ENCODE assay signal across 16 cellular contexts in genomic region chr14:89388853-89389252, GRCh38. TPM values are rescaled to one million over a fixed set of nuclear protein-coding genes. Genes with fewer than 3 reads are reported as not detected.
A peak's percentile ranks its signal among the peaks of the same experiment; 100 is the strongest.
DNase-seq lines count a peak whose midpoint lies in the region; ATAC-seq and TF ChIP-seq lines count a peak whose summit lies in the region.
"Had no signal": no experiment of that assay in that cellular context is flagged by ENCODE, and none has a peak within 500 bp of the region (broad histone marks: within the 10 kb centered on the region; RNA-seq: fewer than 3 reads in every experiment).

No MANE protein-coding gene starts in this region.

- peak overlapping the region; percentile 24 for H3K27ac Mint-ChIP-seq in activated naive CD4-positive, alpha-beta T cell treated with anti-CD3 and anti-CD28 coated beads, Interleukin-2, amount 50 U/mL, for 24 hours
- H3K27ac Mint-ChIP-seq: activated CD4-positive, alpha-beta T cell treated with anti-CD3 and anti-CD28 coated beads, Interleukin-2, amount 10 ng/mL, durations not matched to agents 7 days and 5 days; progenitor cell of endocrine pancreas had no signal

- 89% methylated on average over 5 of the region's 5 CpGs for WGBS in thymus
- whole genome bisulfite sequencing in thyroid gland, 2 donors: 73 to 77% methylated on average over 5 of the region's 5 CpGs

- H3K4me3 ChIP-seq in astrocyte of the cerebellum (ENCODE audit: low read depth, low read length) (no peak overlapping the region), iPS-20b (ENCODE audit: low read length) (no peak overlapping the region), thymus (ENCODE audit: low read length) (no peak overlapping the region), thyroid gland (replicated peaks in 1 of 3) (no peak overlapping the region)

- TF ChIP-seq POLR2A in thyroid gland (IDR thresholded peaks at IDR 0.05): no peak

- no peaks in the 10 kb centered on the region for H3K27me3 Mint-ChIP-seq in activated naive CD4-positive, alpha-beta T cell treated with anti-CD3 and anti-CD28 coated beads, Interleukin-2, amount 50 U/mL, for 24 hours
- H3K27me3 Mint-ChIP-seq: activated CD4-positive, alpha-beta T cell treated with anti-CD3 and anti-CD28 coated beads, Interleukin-2, amount 10 ng/mL, durations not matched to agents 7 days and 5 days had no signal

- H3K9ac ChIP-seq in iPS-20b (ENCODE audit: low read depth, low read length): peak overlapping the region; percentile 34; the same call in 1 of the 2 replicates

- TF ChIP-seq CTCF in astrocyte of the cerebellum (IDR thresholded peaks at IDR 0.05; ENCODE audit: low read depth, low read length, missing control alignments) (peak; percentile 33), thyroid gland (IDR thresholded peaks at IDR 0.05) (no peak)

- no peak overlapping the region for H3K4me3 Mint-ChIP-seq in activated naive CD4-positive, alpha-beta T cell treated with anti-CD3 and anti-CD28 coated beads, Interleukin-2, amount 50 U/mL, for 24 hours
- H3K4me3 Mint-ChIP-seq: activated CD4-positive, alpha-beta T cell treated with anti-CD3 and anti-CD28 coated beads, Interleukin-2, amount 10 ng/mL, durations not matched to agents 7 days and 5 days had no signal

- peaks cover 1% of the 10 kb centered on the region for H3K36me3 Mint-ChIP-seq in activated naive CD4-positive, alpha-beta T cell treated with anti-CD3 and anti-CD28 coated beads, Interleukin-2, amount 50 U/mL, for 24 hours

- no peaks in the 10 kb centered on the region for H3K9me3 Mint-ChIP-seq in activated naive CD4-positive, alpha-beta T cell treated with anti-CD3 and anti-CD28 coated beads, Interleukin-2, amount 50 U/mL, for 24 hours
- H3K9me3 Mint-ChIP-seq: activated CD4-positive, alpha-beta T cell treated with anti-CD3 and anti-CD28 coated beads, Interleukin-2, amount 10 ng/mL, durations not matched to agents 7 days and 5 days had no signal

- intact Hi-C loops in thyroid gland (cut with DNase I): no loop called here

- no peaks in the 10 kb centered on the region for H3K27me3 ChIP-seq in iPS-20b (ENCODE audit: insufficient read depth, low read length)
- H3K27me3 ChIP-seq in thymus (ENCODE audit: control insufficient read depth, insufficient read depth): no peaks in the 10 kb centered on the region
- no peaks in the 10 kb centered on the region for H3K27me3 ChIP-seq in thyroid gland

- H3K36me3 ChIP-seq in iPS-20b (ENCODE audit: insufficient read depth, low read depth, low read length) (peaks cover 13% of the 10 kb centered on the region), thymus (ENCODE audit: control insufficient read depth, insufficient read depth) (peaks cover 11% of the 10 kb centered on the region), thyroid gland (no peaks in the 10 kb centered on the region)

- H3K27ac ChIP-seq in iPS-20b (ENCODE audit: low read length): no peak overlapping the region
- H3K27ac ChIP-seq in thymus (ENCODE audit: low read depth): peak overlapping the region; percentile 31
- no peak overlapping the region for H3K27ac ChIP-seq in thyroid gland

- no peaks in the 10 kb centered on the region for H3K9me3 ChIP-seq in iPS-20b (ENCODE audit: insufficient read depth, low read depth, low read length)
- H3K9me3 ChIP-seq in thymus (ENCODE audit: control insufficient read depth): no peaks in the 10 kb centered on the region
- no peaks in the 10 kb centered on the region for H3K9me3 ChIP-seq in thyroid gland

- H3K4me1 ChIP-seq in iPS-20b (ENCODE audit: insufficient read depth, low read length): peaks cover 21% of the 10 kb centered on the region
- H3K4me1 ChIP-seq in thymus (ENCODE audit: control insufficient read depth, insufficient read depth, low read length): peaks cover 28% of the 10 kb centered on the region
- peaks cover 0 to 10% of the 10 kb centered on the region in 2 donors for H3K4me1 ChIP-seq in thyroid gland

- no peak for ATAC-seq in HG03280 (IDR thresholded peaks at IDR 0.05; ENCODE audit: unreplicated experiment)

- in situ Hi-C loops in astrocyte of the cerebellum (cut with HindIII; ENCODE audit: low sequenced_read_pairs): no loop called here

- peaks cover 69% of the 10 kb centered on the region for H3K4me1 Mint-ChIP-seq in activated naive CD4-positive, alpha-beta T cell treated with anti-CD3 and anti-CD28 coated beads, Interleukin-2, amount 50 U/mL, for 24 hours

- no peak for DNase-seq in activated naive CD4-positive, alpha-beta T cell (lab: John Stamatoyannopoulos, UW)
- DNase-seq in astrocyte of the cerebellum (ENCODE audit: low read depth) (no peak), OCI-M1 (lab: John Stamatoyannopoulos, UW) (no peak), thyroid gland (no peak)
- DNase-seq: activated CD4-positive, alpha-beta T cell treated with anti-CD3 and anti-CD28 coated beads, Interleukin-2, amount 10 ng/mL, durations not matched to agents 7 days and 5 days; mammary epithelial cell; NCI-H1092; NCI-H526 treated with DMSO at 0.1 percent for 48 hours; stimulated activated CD4-positive, alpha-beta T cell treated with anti-CD3 and anti-CD28 coated beads, Interleukin-4, amount 100 ng/mL, for 1 hour; substantia nigra; SW 1271 had no signal

RNA-seq across cellular contexts. Expression of gene FOXN3, which starts 28.2 kb away (rescaled TPM):
- 21.9 TPM for polyA plus RNA-seq in thymus
- total RNA-seq in thyroid gland: 10 to 100 TPM; 38.7 to 70.1 (median 43.1) TPM
